13 cellular contexts compared by ENCODE assay signal in the genomic region with DNA sequence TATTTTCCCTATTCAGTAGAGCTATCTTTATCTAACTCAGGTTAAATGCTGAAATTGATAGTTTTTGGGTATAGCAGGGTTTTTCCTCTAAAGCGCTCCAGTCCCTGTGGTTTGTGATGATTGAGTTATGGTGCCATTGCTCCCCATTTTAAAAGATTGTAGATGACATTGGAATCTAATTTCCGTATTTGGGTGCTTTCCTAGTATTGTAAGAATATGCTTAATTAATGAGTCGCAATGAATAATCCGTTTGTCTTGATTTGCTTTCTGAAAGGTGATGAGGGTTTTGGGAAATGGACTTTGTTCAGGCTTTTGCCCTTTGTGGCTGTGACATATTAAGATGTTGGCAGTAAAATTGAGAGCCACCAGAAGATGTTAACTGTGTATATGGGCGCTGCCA. TPM values are rescaled to one million over a fixed set of nuclear protein-coding genes. Genes with fewer than 3 reads are reported as not detected.
A peak's percentile ranks its signal among the peaks of the same experiment; 100 is the strongest.
DNase-seq lines count a peak whose midpoint lies in the region; ATAC-seq and TF ChIP-seq lines count a peak whose summit lies in the region.
"Had no signal": no experiment of that assay in that cellular context is flagged by ENCODE, and none has a peak within 500 bp of the region (broad histone marks: within the 10 kb centered on the region; RNA-seq: fewer than 3 reads in every experiment).

No MANE protein-coding gene starts in this region.

- H3K9ac ChIP-seq in subcutaneous abdominal adipose tissue (ENCODE audit: low read length in 5 of 5) = peak overlapping the region in 4 of 5 donors; percentile 13 to 68 (median 38)

- H3K27me3 Mint-ChIP-seq in activated naive CD4-positive, alpha-beta T cell treated with anti-CD3 and anti-CD28 coated beads, Interleukin-2, amount 10 ng/mL, durations not matched to agents 7 days and 5 days = peaks cover 3% of the 10 kb centered on the region
- H3K27me3 Mint-ChIP-seq: B cell had no signal

- no peaks in the 10 kb centered on the region for H3K27me3 ChIP-seq in subcutaneous abdominal adipose tissue (ENCODE audit: control insufficient read depth in 5 of 5, insufficient read depth in 4 of 5, low read length in 5 of 5)

- TF ChIP-seq CTCF in WI38 (IDR thresholded peaks at IDR 0.05; ENCODE audit: low read depth, low read length) (no peak), fibroblast of pulmonary artery (IDR thresholded peaks at IDR 0.05; ENCODE audit: low read length, missing control alignments) (no peak)

- peaks cover 0 to 45% (median 42%) of the 10 kb centered on the region in 5 donors for H3K4me1 ChIP-seq in subcutaneous abdominal adipose tissue (ENCODE audit: control insufficient read depth in 5 of 5, insufficient read depth in 5 of 5, low read length in 5 of 5)

- peak overlapping the region; percentile 4; the same call in 1 of the 2 replicates for H3K4me3 ChIP-seq in WI38 (ENCODE audit: low read depth, low read length)
- H3K4me3 ChIP-seq in fibroblast of pulmonary artery (replicated peaks; ENCODE audit: low read depth, low read length) = peak overlapping the region; percentile 27
- no peak overlapping the region for H3K4me3 ChIP-seq in subcutaneous abdominal adipose tissue (ENCODE audit: low read depth in 1 of 5, low read length in 5 of 5)
- H3K4me3 ChIP-seq: lower lobe of right lung had no signal

- intact Hi-C loops in posterior cingulate gyrus (cut with DNase I) = loop anchor here (5.0 kb wide), 2 partner anchors 62 to 73 kb away; a partner anchor contains a TSS

- no peaks in the 10 kb centered on the region for H3K9me3 Mint-ChIP-seq in activated naive CD4-positive, alpha-beta T cell treated with anti-CD3 and anti-CD28 coated beads, Interleukin-2, amount 50 U/mL, for 72 hours
- no peaks in the 10 kb centered on the region for H3K9me3 Mint-ChIP-seq in activated naive CD4-positive, alpha-beta T cell treated with anti-CD3 and anti-CD28 coated beads, Interleukin-2, amount 10 ng/mL, durations not matched to agents 7 days and 5 days

- H3K36me3 Mint-ChIP-seq in activated naive CD4-positive, alpha-beta T cell treated with anti-CD3 and anti-CD28 coated beads, Interleukin-2, amount 50 U/mL, for 72 hours = peaks cover 51 to 65% of the 10 kb centered on the region in 2 donors
- peaks cover 59% of the 10 kb centered on the region for H3K36me3 Mint-ChIP-seq in activated naive CD4-positive, alpha-beta T cell treated with anti-CD3 and anti-CD28 coated beads, Interleukin-2, amount 10 ng/mL, durations not matched to agents 7 days and 5 days

- no peak for DNase-seq in activated naive CD4-positive, alpha-beta T cell treated with anti-CD3 and anti-CD28 coated beads, Interleukin-2, amount 50 U/mL, for 72 hours (ENCODE audit: low spot score in 2 of 2)
- DNase-seq in activated naive CD4-positive, alpha-beta T cell treated with anti-CD3 and anti-CD28 coated beads, Interleukin-2, amount 10 ng/mL, durations not matched to agents 7 days and 5 days = no peak
- DNase-seq in fibroblast of pulmonary artery (ENCODE audit: low read depth) (no peak), posterior cingulate gyrus (no peak), AML-193 (lab: John Stamatoyannopoulos, UW) (no peak), HEK293T (ENCODE audit: extremely low spot score) (no peak)
- DNase-seq: lower lobe of right lung, NCI-H1092 treated with DMSO at 0.1 percent for 48 hours, NCI-H774, right cardiac atrium had no signal

- H3K27ac Mint-ChIP-seq in activated naive CD4-positive, alpha-beta T cell treated with anti-CD3 and anti-CD28 coated beads, Interleukin-2, amount 50 U/mL, for 72 hours = peak overlapping the region; percentile 74 to 94
- H3K27ac Mint-ChIP-seq in activated naive CD4-positive, alpha-beta T cell treated with anti-CD3 and anti-CD28 coated beads, Interleukin-2, amount 10 ng/mL, durations not matched to agents 7 days and 5 days = no peak overlapping the region

- CTCF ChIA-PET in activated naive CD4-positive, alpha-beta T cell treated with anti-CD3 and anti-CD28 coated beads, Interleukin-2, amount 10 ng/mL, durations not matched to agents 7 days and 5 days (lab: Charles Lee) = interaction anchor here (1.0 kb wide), 1 partner anchor 73 kb away, joined by 3 read pairs; no protein-coding TSS in a partner anchor
- CTCF ChIA-PET in HEK293T (lab: Yijun Ruan, JAX) = no interaction called here

- H3K27ac ChIP-seq in subcutaneous abdominal adipose tissue (ENCODE audit: low read depth, low read length) = peak overlapping the region; percentile 57
- H3K27ac ChIP-seq: lower lobe of right lung had no signal

- no peak for ATAC-seq in activated naive CD4-positive, alpha-beta T cell treated with anti-CD3 and anti-CD28 coated beads, Interleukin-2, amount 50 U/mL, for 72 hours
- ATAC-seq: lower lobe of right lung, right cardiac atrium had no signal

- no peaks in the 10 kb centered on the region for H3K9me3 ChIP-seq in subcutaneous abdominal adipose tissue (ENCODE audit: control insufficient read depth in 5 of 5, low read length in 5 of 5)
- H3K9me3 ChIP-seq: lower lobe of right lung had no signal

- POLR2A ChIA-PET in HEK293T (lab: Yijun Ruan, JAX) = interaction anchor here (1.1 to 1.3 kb wide), 2 partner anchors 21 to 27 kb away, joined by 3 to 6 read pairs; a partner anchor contains a TSS

- H3K36me3 ChIP-seq in subcutaneous abdominal adipose tissue (ENCODE audit: control insufficient read depth in 5 of 5, insufficient read depth in 5 of 5, low read length in 5 of 5) = peaks cover 44 to 65% (median 50%) of the 10 kb centered on the region in 5 donors

- peaks cover 48% of the 10 kb centered on the region for H3K4me1 Mint-ChIP-seq in activated naive CD4-positive, alpha-beta T cell treated with anti-CD3 and anti-CD28 coated beads, Interleukin-2, amount 10 ng/mL, durations not matched to agents 7 days and 5 days

- H3K4me3 Mint-ChIP-seq in activated naive CD4-positive, alpha-beta T cell treated with anti-CD3 and anti-CD28 coated beads, Interleukin-2, amount 10 ng/mL, durations not matched to agents 7 days and 5 days = no peak overlapping the region

TF ChIP-seq in HEK293T, 16 proteins besides CTCF, POLR2A, EP300 and RAD21:
- TF ChIP-seq FOXK2 (IDR thresholded peaks at IDR 0.05) = no peak
- no peak for TF ChIP-seq ZNF384 (IDR thresholded peaks at IDR 0.05)
- no peak for TF ChIP-seq SUZ12 (IDR thresholded peaks at IDR 0.05)
- TF ChIP-seq, protein P1, sequence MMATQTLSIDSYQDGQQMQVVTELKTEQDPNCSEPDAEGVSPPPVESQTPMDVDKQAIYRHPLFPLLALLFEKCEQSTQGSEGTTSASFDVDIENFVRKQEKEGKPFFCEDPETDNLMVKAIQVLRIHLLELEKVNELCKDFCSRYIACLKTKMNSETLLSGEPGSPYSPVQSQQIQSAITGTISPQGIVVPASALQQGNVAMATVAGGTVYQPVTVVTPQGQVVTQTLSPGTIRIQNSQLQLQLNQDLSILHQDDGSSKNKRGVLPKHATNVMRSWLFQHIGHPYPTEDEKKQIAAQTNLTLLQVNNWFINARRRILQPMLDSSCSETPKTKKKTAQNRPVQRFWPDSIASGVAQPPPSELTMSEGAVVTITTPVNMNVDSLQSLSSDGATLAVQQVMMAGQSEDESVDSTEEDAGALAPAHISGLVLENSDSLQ (IDR thresholded peaks at IDR 0.05) = no peak
- no peak for TF ChIP-seq ELF4 (IDR thresholded peaks at IDR 0.05)
- no peak for TF ChIP-seq FOXA1 (IDR thresholded peaks at IDR 0.05)
- TF ChIP-seq FOXM1 (IDR thresholded peaks at IDR 0.05; ENCODE audit: borderline replicate concordance) = no peak
- TF ChIP-seq SP1 (IDR thresholded peaks at IDR 0.05) = no peak
- no peak for TF ChIP-seq HDGF (IDR thresholded peaks at IDR 0.05; ENCODE audit: borderline replicate concordance)
- no peak for TF ChIP-seq NFRKB (IDR thresholded peaks at IDR 0.05)
- TF ChIP-seq LEF1 (IDR thresholded peaks at IDR 0.05; ENCODE audit: borderline replicate concordance) = no peak
- no peak for TF ChIP-seq BHLHE40 (IDR thresholded peaks at IDR 0.05; ENCODE audit: borderline replicate concordance)
- no peak for TF ChIP-seq CTBP1 (IDR thresholded peaks at IDR 0.05; ENCODE audit: borderline replicate concordance)
- no peak for TF ChIP-seq TARDBP (IDR thresholded peaks at IDR 0.05)
- no peak for TF ChIP-seq ARNT (IDR thresholded peaks at IDR 0.05)
- TF ChIP-seq L3MBTL2 (conservative IDR thresholded peaks at IDR 0.05) = no peak

RNA-seq across cellular contexts. Expression of a gene that starts 3.9 kb away (rescaled TPM):
- total RNA-seq in activated naive CD4-positive, alpha-beta T cell treated with anti-CD3 and anti-CD28 coated beads, Interleukin-2, amount 50 U/mL, for 72 hours = 1,000 to 10,000 TPM; 1,548 to 2,231 TPM

RNA-seq across cellular contexts. Expression of a gene that starts 15.9 kb away (rescaled TPM):
- not detected for total RNA-seq in activated naive CD4-positive, alpha-beta T cell treated with anti-CD3 and anti-CD28 coated beads, Interleukin-2, amount 50 U/mL, for 72 hours
- total RNA-seq: B cell had no signal

RNA-seq across cellular contexts. Expression of a gene that starts 20.9 kb away (rescaled TPM):
- 10 to 100 TPM; 18.3 to 21.9 TPM for total RNA-seq in activated naive CD4-positive, alpha-beta T cell treated with anti-CD3 and anti-CD28 coated beads, Interleukin-2, amount 50 U/mL, for 72 hours

RNA-seq across cellular contexts. Expression of a gene that starts 59.7 kb away (rescaled TPM):
- total RNA-seq in activated naive CD4-positive, alpha-beta T cell treated with anti-CD3 and anti-CD28 coated beads, Interleukin-2, amount 50 U/mL, for 72 hours = 10 to 100 TPM; 29.3 to 39.3 TPM

Comparison
In these comparisons a context has a peak if more than half of its experiments do, and no peak if none do; other contexts are left out.
1. H3K4me3 ChIP-seq: peak in WI38 (single experiment) and fibroblast of pulmonary artery (single experiment); none in subcutaneous abdominal adipose tissue (0 of 5).